10 cellular contexts compared by ENCODE assay signal in the genomic region with DNA sequence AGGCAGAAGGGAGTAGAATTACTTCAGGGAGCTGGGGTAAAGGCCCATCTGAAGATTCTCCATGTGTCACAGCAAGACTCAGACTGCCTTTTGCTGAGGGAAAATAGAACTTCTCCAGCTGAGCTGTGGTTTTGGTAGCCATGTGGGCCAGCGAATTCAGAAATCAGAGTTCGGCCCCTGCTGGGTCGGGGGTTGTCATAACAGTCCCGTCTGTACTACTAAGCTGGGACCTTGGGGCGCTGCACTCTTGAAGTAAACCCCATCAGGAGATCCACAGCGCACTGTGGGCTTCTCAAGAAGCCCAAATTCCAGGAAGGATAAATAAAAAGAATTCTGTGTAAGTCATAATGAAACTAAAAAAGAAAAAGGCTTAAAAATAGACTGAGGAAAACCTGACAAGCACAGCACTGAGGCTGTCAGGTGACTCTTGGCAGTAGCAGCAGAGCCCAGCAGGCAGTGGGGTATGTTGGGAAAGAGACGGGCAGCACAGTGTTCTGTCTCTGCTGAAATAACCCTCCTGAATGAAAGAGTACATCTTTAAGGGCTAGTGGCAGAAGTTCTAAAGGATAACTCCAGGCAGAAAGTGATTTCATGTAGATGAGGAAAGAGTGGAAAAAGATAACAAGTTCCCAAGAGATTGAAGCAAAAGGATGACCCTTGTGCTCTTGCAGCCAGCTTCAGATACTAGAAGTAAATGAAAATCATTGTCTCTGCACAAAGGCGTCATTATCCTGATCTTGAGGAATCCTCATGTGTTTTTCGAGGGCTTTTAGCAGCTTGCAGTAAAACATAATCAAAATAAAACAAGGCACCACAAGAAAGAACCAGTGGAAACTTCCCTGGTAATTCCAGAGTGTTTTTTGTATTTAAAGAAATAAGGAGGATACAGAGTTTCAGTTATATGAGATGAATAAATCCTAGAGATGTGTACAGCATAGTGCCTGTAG.
DNase-seq lines count a peak whose midpoint lies in the region; ATAC-seq and TF ChIP-seq lines count a peak whose summit lies in the region.
"Had no signal": no experiment of that assay in that cellular context is flagged by ENCODE, and none has a peak within 500 bp of the region (broad histone marks: within the 10 kb centered on the region; RNA-seq: fewer than 3 reads in every experiment).

No MANE protein-coding gene starts in this region.

- ATAC-seq in HG02885 (IDR thresholded peaks at IDR 0.05; ENCODE audit: poor library complexity, unreplicated experiment), result peak; percentile 33
- ATAC-seq in heart left ventricle, result peak; percentile 84 to 88 (median 87)
- no peak for ATAC-seq in HG02678 (IDR thresholded peaks at IDR 0.05; ENCODE audit: unreplicated experiment)

- H3K4me3 Mint-ChIP-seq in activated T-cell treated with anti-CD3 and anti-CD28 coated beads, Interleukin-2, amount 50 U/mL, for 24 hours, result peak overlapping the region; percentile 66

- no peaks in the 10 kb centered on the region for H3K9me3 ChIP-seq in heart left ventricle

- H3K4me1 Mint-ChIP-seq in activated T-cell treated with anti-CD3 and anti-CD28 coated beads, Interleukin-2, amount 50 U/mL, for 24 hours (ENCODE audit: low read depth), result peaks cover 91% of the 10 kb centered on the region

- no peak for TF ChIP-seq CTCF in heart left ventricle (IDR thresholded peaks at IDR 0.05)

- peaks cover 0 to 53% (median 46%) of the 10 kb centered on the region in 9 donors for H3K36me3 ChIP-seq in heart left ventricle

- H3K27me3 Mint-ChIP-seq in activated T-cell treated with anti-CD3 and anti-CD28 coated beads, Interleukin-2, amount 50 U/mL, for 24 hours, result no peaks in the 10 kb centered on the region

- H3K4me1 ChIP-seq in heart left ventricle, result peaks cover 0 to 74% (median 47%) of the 10 kb centered on the region in 12 donors

- peak overlapping the region; percentile 99 for H3K27ac Mint-ChIP-seq in activated T-cell treated with anti-CD3 and anti-CD28 coated beads, Interleukin-2, amount 50 U/mL, for 24 hours

- peaks cover 87% of the 10 kb centered on the region for H3K36me3 Mint-ChIP-seq in activated T-cell treated with anti-CD3 and anti-CD28 coated beads, Interleukin-2, amount 50 U/mL, for 24 hours (ENCODE audit: low read depth)

- DNase-seq in activated T-cell treated with anti-CD3 and anti-CD28 coated beads, Interleukin-2, amount 50 U/mL, for 24 hours, result peak; percentile 73
- DNase-seq in heart left ventricle, result peak in 4 of 5 donors; percentile 39 to 77 (median 64)
- peak; percentile 47 to 51 for DNase-seq in stimulated activated CD4-positive, alpha-beta T cell treated with anti-CD3 and anti-CD28 coated beads, Interleukin-2, amount 100 ng/mL, for 48 hours
- no peak for DNase-seq in NCI-H524 treated with DMSO at 0.1 percent for 48 hours (lab: John Stamatoyannopoulos, UW)
- DNase-seq in HPDE6-E6E7 (ENCODE audit: extremely low spot score), result no peak
- DNase-seq in DMS53 (lab: John Stamatoyannopoulos, UW), result no peak
- DNase-seq: NCI-H146, retina had no signal

- peak overlapping the region in 1 of 12 donors; percentile 8 for H3K4me3 ChIP-seq in heart left ventricle

- H3K27me3 ChIP-seq in heart left ventricle, result no peaks in the 10 kb centered on the region

- no peak for TF ChIP-seq POLR2A in heart left ventricle (IDR thresholded peaks at IDR 0.05)

- H3K9me3 Mint-ChIP-seq in activated T-cell treated with anti-CD3 and anti-CD28 coated beads, Interleukin-2, amount 50 U/mL, for 24 hours, result no peaks in the 10 kb centered on the region

- H3K27ac ChIP-seq in heart left ventricle, result peak overlapping the region; percentile 69 to 93 (median 86)

- intact Hi-C loops in heart left ventricle (cut with DNase I), result loop anchor here in 1 of 10 donors (5.0 kb wide), 2 partner anchors 47 to 73 kb away; partner anchors contain the start of gene RAB7A

- WGBS in heart left ventricle, 4 donors, result 50 to 60% (median 55%) methylated on average over 9 of the region's 9 CpGs

Comparison
In these comparisons a context has a peak if more than half of its experiments do, and no peak if none do; other contexts are left out.
1. DNase-seq: peak in activated T-cell treated with anti-CD3 and anti-CD28 coated beads, Interleukin-2, amount 50 U/mL, for 24 hours (single experiment), heart left ventricle (4 of 5) and stimulated activated CD4-positive, alpha-beta T cell treated with anti-CD3 and anti-CD28 coated beads, Interleukin-2, amount 100 ng/mL, for 48 hours (2 of 2); none in NCI-H524 treated with DMSO at 0.1 percent for 48 hours (single experiment), HPDE6-E6E7 (single experiment) and DMS53 (single experiment).